In genomic region chr1:160095382-160096105, GRCh38 we compare ENCODE assay signal across 10 cellular contexts. TPM values are rescaled to one million over a fixed set of nuclear protein-coding genes. Genes with fewer than 3 reads are reported as not detected.
DNase-seq lines count a peak whose midpoint lies in the region; ATAC-seq and TF ChIP-seq lines count a peak whose summit lies in the region.
"Had no signal": no experiment of that assay in that cellular context is flagged by ENCODE, and none has a peak within 500 bp of the region (broad histone marks: within the 10 kb centered on the region; RNA-seq: fewer than 3 reads in every experiment).

No MANE protein-coding gene starts in this region.

- in situ Hi-C loops in G401 (cut with HindIII; ENCODE audit: low sequenced_read_pairs) = no loop called here

- no peak overlapping the region for H3K27ac Mint-ChIP-seq in progenitor cell of endocrine pancreas

- DNase-seq in G401 (ENCODE audit: low spot score) (peak; percentile 29), NCI-H69 (lab: John Stamatoyannopoulos, UW) (peak; percentile 86), hippocampal formation (lab: John Stamatoyannopoulos, UW) (peak; percentile 82), progenitor cell of endocrine pancreas (ENCODE audit: low spot score, unreplicated experiment) (no peak), NCI-H524 (lab: John Stamatoyannopoulos, UW) (no peak)
- DNase-seq: EL, NCI-H1105 treated with DMSO at 0.1 percent for 48 hours had no signal

- no peaks in the 10 kb centered on the region for H3K36me3 Mint-ChIP-seq in progenitor cell of endocrine pancreas (ENCODE audit: insufficient read depth)

- ATAC-seq in HG03520 (IDR thresholded peaks at IDR 0.05; ENCODE audit: unreplicated experiment) (no peak), GM21528 (IDR thresholded peaks at IDR 0.05; ENCODE audit: low FRiP score, unreplicated experiment) (no peak)

- H3K4me1 Mint-ChIP-seq in progenitor cell of endocrine pancreas (ENCODE audit: low read depth) = peaks cover 14% of the 10 kb centered on the region

- peak overlapping the region; percentile 50 for H3K4me3 Mint-ChIP-seq in progenitor cell of endocrine pancreas (ENCODE audit: low read depth)

- peaks cover 5% of the 10 kb centered on the region for H3K27me3 Mint-ChIP-seq in progenitor cell of endocrine pancreas

- TF ChIP-seq CTCF in progenitor cell of endocrine pancreas (IDR thresholded peaks at IDR 0.05; ENCODE audit: unreplicated experiment) = no peak

- no peaks in the 10 kb centered on the region for H3K9me3 Mint-ChIP-seq in progenitor cell of endocrine pancreas (ENCODE audit: low read depth)

RNA-seq across cellular contexts. Expression of gene IGSF8, which starts 2.9 kb away (rescaled TPM):
- 11.7 and 15.4 TPM in 2 replicates for total RNA-seq in G401 (2014; rRNA removed; shearing (Covaris generic))
- total RNA-seq in progenitor cell of endocrine pancreas = 39.4 and 40.0 TPM in 2 replicates

RNA-seq across cellular contexts. Expression of gene KCNJ9, which starts 14.2 kb away (rescaled TPM):
- not detected in 2 replicates for total RNA-seq in G401 (2014; rRNA removed; shearing (Covaris generic))
- total RNA-seq in progenitor cell of endocrine pancreas = not detected in 2 replicates
- total RNA-seq: renal cortical epithelial cell had no signal

RNA-seq across cellular contexts. Expression of gene ATP1A2, which starts 20.0 kb away (rescaled TPM):
- not detected in 2 replicates for total RNA-seq in G401 (2014; rRNA removed; shearing (Covaris generic))
- total RNA-seq in progenitor cell of endocrine pancreas = 0.11 TPM in 1 of 2 replicates, not detected in the other

RNA-seq across cellular contexts. Expression of gene KCNJ10, which starts 25.6 kb away (rescaled TPM):
- not detected in 2 replicates for total RNA-seq in G401 (2014; rRNA removed; shearing (Covaris generic))
- 0.09 and 0.12 TPM in 2 replicates for total RNA-seq in progenitor cell of endocrine pancreas

RNA-seq across cellular contexts. Expression of gene ATP1A4, which starts 55.9 kb away (rescaled TPM):
- total RNA-seq in G401 (2014; rRNA removed; shearing (Covaris generic)) = not detected in 2 replicates
- total RNA-seq in progenitor cell of endocrine pancreas = not detected in 2 replicates
- total RNA-seq: renal cortical epithelial cell had no signal

Comparison
In these comparisons a context has a peak if more than half of its experiments do, and no peak if none do; other contexts are left out.
1. DNase-seq: peak in G401 (single experiment), NCI-H69 (single experiment) and hippocampal formation (2 of 2); none in progenitor cell of endocrine pancreas (single experiment) and NCI-H524 (0 of 2).